ENCODE assay signal across 18 cellular contexts in genomic region chr4:86822136-86822535, GRCh38. TPM values are rescaled to one million over a fixed set of nuclear protein-coding genes. Genes with fewer than 3 reads are reported as not detected.
"Had no signal": no experiment of that assay in that cellular context is flagged by ENCODE, and none has a peak within 500 bp of the region (broad histone marks: within the 10 kb centered on the region; RNA-seq: fewer than 3 reads in every experiment).

No MANE protein-coding gene starts in this region.

- H3K4me1 ChIP-seq: spleen, upper lobe of left lung had no signal

- H3K27me3 ChIP-seq: hepatocyte, neutrophil, spleen, upper lobe of left lung, uterus had no signal

- DNase-seq: effector memory CD4-positive, alpha-beta T cell; foreskin melanocyte; head of caudate nucleus; kidney glomerular epithelial cell; mammary epithelial cell; naive thymus-derived CD4-positive, alpha-beta T cell; nephron progenitor cell; spleen; stimulated activated CD4-positive, alpha-beta T cell treated with anti-CD3 and anti-CD28 coated beads, Interleukin-2, amount 100 ng/mL, for 24 hours; stimulated activated naive CD4-positive, alpha-beta T cell; uterus had no signal

- ATAC-seq: naive thymus-derived CD4-positive, alpha-beta T cell; sciatic nerve had no signal

- H3K4me3 Mint-ChIP-seq: naive thymus-derived CD4-positive, alpha-beta T cell; nephron progenitor cell had no signal

- H3K36me3 ChIP-seq: neutrophil, spleen, upper lobe of left lung, uterus had no signal

- H3K9me3 ChIP-seq: neutrophil, spleen, upper lobe of left lung, uterus had no signal

- H3K27ac ChIP-seq: hepatocyte, neutrophil, spleen, upper lobe of left lung, uterus had no signal

- H3K79me2 ChIP-seq: hepatocyte had no signal

- H2AFZ ChIP-seq: hepatocyte had no signal

- H3K4me2 ChIP-seq: hepatocyte had no signal

- H3K4me3 ChIP-seq: hepatocyte, spleen, upper lobe of left lung, uterus had no signal

- H3K4me1 Mint-ChIP-seq: nephron progenitor cell had no signal

- H3K27ac Mint-ChIP-seq: naive thymus-derived CD4-positive, alpha-beta T cell; nephron progenitor cell had no signal

RNA-seq across cellular contexts. Expression of gene SLC10A6, which starts 27.0 kb away (rescaled TPM):
- total RNA-seq: epithelial cell of proximal tubule, mononuclear cell, osteoblast had no signal
